ENCODE assay signal across 20 cellular contexts in genomic region chr7:66429498-66430163, GRCh38.
DNase-seq lines count a peak whose midpoint lies in the region; ATAC-seq and TF ChIP-seq lines count a peak whose summit lies in the region.
"Had no signal": no experiment of that assay in that cellular context is flagged by ENCODE, and none has a peak within 500 bp of the region (broad histone marks: within the 10 kb centered on the region; RNA-seq: fewer than 3 reads in every experiment).

No MANE protein-coding gene starts in this region.

- no peaks in the 10 kb centered on the region for H3K27me3 ChIP-seq in RWPE2 (ENCODE audit: insufficient read depth, poor library complexity, severe bottlenecking)
- H3K27me3 ChIP-seq in foreskin keratinocyte: no peaks in the 10 kb centered on the region
- H3K27me3 ChIP-seq: MG63 had no signal

- no peaks in the 10 kb centered on the region for H3K36me3 ChIP-seq in RWPE2 (ENCODE audit: low read depth)
- no peaks in the 10 kb centered on the region for H3K36me3 ChIP-seq in mucosa of descending colon (ENCODE audit: low read depth)
- H3K36me3 ChIP-seq: MG63 had no signal

- no peak for TF ChIP-seq CTCF in RWPE2 (IDR thresholded peaks at IDR 0.05; ENCODE audit: poor library complexity, severe bottlenecking)
- no peak for TF ChIP-seq CTCF in foreskin keratinocyte (conservative IDR thresholded peaks at IDR 0.05)
- TF ChIP-seq CTCF in mucosa of descending colon (IDR thresholded peaks at IDR 0.05): no peak

- H3K4me3 ChIP-seq in RWPE2 (ENCODE audit: severe bottlenecking) (no peak overlapping the region), mucosa of descending colon (no peak overlapping the region)
- H3K4me3 ChIP-seq: MG63, SK-N-MC had no signal

- H3K27me3 Mint-ChIP-seq in activated CD8-positive, alpha-beta T cell treated with anti-CD3 and anti-CD28 coated beads, Interleukin-2, amount 10 ng/mL, durations not matched to agents 7 days and 5 days (ENCODE audit: low read depth): no peaks in the 10 kb centered on the region

- no peak overlapping the region for H3K4me3 Mint-ChIP-seq in activated CD8-positive, alpha-beta T cell treated with anti-CD3 and anti-CD28 coated beads, Interleukin-2, amount 10 ng/mL, durations not matched to agents 7 days and 5 days
- H3K4me3 Mint-ChIP-seq: H9 had no signal

- no peaks in the 10 kb centered on the region for H3K9me3 ChIP-seq in RWPE2 (ENCODE audit: severe bottlenecking)
- no peaks in the 10 kb centered on the region for H3K9me3 ChIP-seq in mucosa of descending colon
- H3K9me3 ChIP-seq: MG63 had no signal

- H3K27ac ChIP-seq in RWPE2 (ENCODE audit: poor library complexity, severe bottlenecking) (no peak overlapping the region), foreskin keratinocyte (no peak overlapping the region)
- H3K27ac ChIP-seq: C4-2B, KMS-11, SK-N-MC had no signal

- intact Hi-C loops in mucosa of descending colon (cut with DNase I, micrococcal nuclease): no loop called here

- ATAC-seq in RWPE2 (ENCODE audit: low read depth) (0 out of 3 replicates have a peak, but pooled peaks have one; percentile 40), foreskin keratinocyte (peak; percentile 23), mucosa of descending colon (peak; percentile 23)
- no peak for ATAC-seq in activated CD8-positive, alpha-beta T cell treated with anti-CD3 and anti-CD28 coated beads, Interleukin-2, amount 10 ng/mL, durations not matched to agents 7 days and 5 days
- no peak for ATAC-seq in activated CD4-positive, CD25-positive, alpha-beta regulatory T cell treated with anti-CD3 and anti-CD28 coated beads, Interleukin-2, amount 50 U/mL, for 24 hours
- ATAC-seq: Panc1 had no signal

- POLR2A ChIA-PET in activated CD8-positive, alpha-beta T cell treated with anti-CD3 and anti-CD28 coated beads, Interleukin-2, amount 10 ng/mL, durations not matched to agents 7 days and 5 days (lab: Charles Lee): no interaction called here

- H3K9me3 Mint-ChIP-seq in activated CD8-positive, alpha-beta T cell treated with anti-CD3 and anti-CD28 coated beads, Interleukin-2, amount 10 ng/mL, durations not matched to agents 7 days and 5 days (ENCODE audit: insufficient read depth): no peaks in the 10 kb centered on the region
- H3K9me3 Mint-ChIP-seq: H9 had no signal

- DNase-seq in EL (peak; percentile 16), RWPE2 (ENCODE audit: low spot score) (no peak), foreskin keratinocyte (peak in 1 of 2 donors; percentile 29), mucosa of descending colon (no peak), T-helper 2 cell (no peak), HT-29 (ENCODE audit: low spot score) (no peak)
- DNase-seq in activated CD8-positive, alpha-beta T cell treated with anti-CD3 and anti-CD28 coated beads, Interleukin-2, amount 10 ng/mL, durations not matched to agents 7 days and 5 days: no peak
- DNase-seq: COR-L47, H9, MG63, NCI-H1092 treated with DMSO at 0.1 percent for 48 hours, NCI-H1694, NCI-H510A treated with DMSO at 0.1 percent for 48 hours, NCI-H82, Right ventricle myocardium superior had no signal

- H3K4me1 ChIP-seq in RWPE2 (ENCODE audit: insufficient read depth, poor library complexity, severe bottlenecking) (no peaks in the 10 kb centered on the region), foreskin keratinocyte (no peaks in the 10 kb centered on the region), mucosa of descending colon (ENCODE audit: low read depth) (no peaks in the 10 kb centered on the region)

- no peaks in the 10 kb centered on the region for H3K36me3 Mint-ChIP-seq in activated CD8-positive, alpha-beta T cell treated with anti-CD3 and anti-CD28 coated beads, Interleukin-2, amount 10 ng/mL, durations not matched to agents 7 days and 5 days (ENCODE audit: low read depth)

- no peaks in the 10 kb centered on the region for H3K4me1 Mint-ChIP-seq in activated CD8-positive, alpha-beta T cell treated with anti-CD3 and anti-CD28 coated beads, Interleukin-2, amount 10 ng/mL, durations not matched to agents 7 days and 5 days (ENCODE audit: low read depth)
- H3K4me1 Mint-ChIP-seq: H9 had no signal

- CTCF ChIA-PET in activated CD8-positive, alpha-beta T cell treated with anti-CD3 and anti-CD28 coated beads, Interleukin-2, amount 10 ng/mL, durations not matched to agents 7 days and 5 days (lab: Charles Lee): interaction anchor here (1.0 kb wide), 1 partner anchor 18 kb away, joined by 3 read pairs; no protein-coding TSS in a partner anchor

- H3K27ac Mint-ChIP-seq in activated CD8-positive, alpha-beta T cell treated with anti-CD3 and anti-CD28 coated beads, Interleukin-2, amount 10 ng/mL, durations not matched to agents 7 days and 5 days: no peak overlapping the region

Comparison
In these comparisons a context has a peak if more than half of its experiments do, and no peak if none do; other contexts are left out.
1. ATAC-seq: peak in RWPE2 (single experiment), foreskin keratinocyte (single experiment) and mucosa of descending colon (single experiment); none in activated CD8-positive, alpha-beta T cell treated with anti-CD3 and anti-CD28 coated beads, Interleukin-2, amount 10 ng/mL, durations not matched to agents 7 days and 5 days (single experiment) and activated CD4-positive, CD25-positive, alpha-beta regulatory T cell treated with anti-CD3 and anti-CD28 coated beads, Interleukin-2, amount 50 U/mL, for 24 hours (0 of 2).